In genomic region chr1:171251042-171251740, GRCh38 we compare ENCODE assay signal across 1 cellular context.
A peak's percentile ranks its signal among the peaks of the same experiment; 100 is the strongest.
TF ChIP-seq lines count a peak whose summit lies in the region.

No MANE protein-coding gene starts in this region.

TF ChIP-seq in HepG2, 621 proteins besides CTCF, POLR2A, EP300 and RAD21 (continued from another document):
- TF ChIP-seq STAT5B (CRISPR knock-in tag; IDR thresholded peaks at IDR 0.05) (no peak), TP53 (CRISPR knock-in tag; conservative IDR thresholded peaks at IDR 0.05) (no peak), ZNF781 (CRISPR knock-in tag; IDR thresholded peaks at IDR 0.05; ENCODE audit: borderline replicate concordance, not compliant biosample characterization) (no peak), GPN1 (CRISPR knock-in tag; IDR thresholded peaks at IDR 0.05; ENCODE audit: borderline replicate concordance) (no peak), ZBTB7A (CRISPR knock-in tag; IDR thresholded peaks at IDR 0.05) (0 out of 2 replicates have a peak, but pooled peaks have one; percentile 46), ZNF746 (CRISPR knock-in tag; IDR thresholded peaks at IDR 0.05) (no peak), ZBTB7B (CRISPR knock-in tag; IDR thresholded peaks at IDR 0.05) (0 out of 2 replicates have a peak, but pooled peaks have one; percentile 28)
TF ChIP-seq in HepG2: peak in this region for 3.
